Comparison of ENCODE assay signal across 7 cellular contexts in the genomic region with DNA sequence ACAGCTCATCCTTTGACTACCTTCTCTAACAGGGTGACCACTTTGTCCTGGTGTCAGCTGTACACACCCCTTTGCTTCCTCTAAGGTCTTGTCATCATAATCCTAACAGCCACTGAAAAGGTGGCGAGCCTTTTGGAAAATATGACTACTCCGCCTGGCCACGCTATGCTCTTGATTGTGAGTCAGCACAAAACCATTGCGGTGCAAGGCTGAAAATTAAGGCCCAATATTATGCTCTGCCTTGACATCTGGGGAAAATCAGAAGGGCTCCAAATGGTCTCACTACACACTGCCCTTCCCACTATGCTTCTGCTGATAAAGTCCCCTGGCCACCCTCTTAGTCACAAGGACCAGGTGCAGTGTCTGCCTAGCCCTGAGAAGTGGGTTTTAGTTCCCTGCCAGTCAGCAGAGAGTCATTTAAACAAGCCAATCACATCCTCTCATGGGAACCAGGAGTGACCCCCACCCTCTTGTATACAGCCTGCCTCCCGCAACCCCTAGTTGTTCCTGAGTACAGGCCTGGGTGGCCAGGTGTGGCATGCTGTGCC. TPM values are rescaled to one million over a fixed set of nuclear protein-coding genes. Genes with fewer than 3 reads are reported as not detected.
A peak's percentile ranks its signal among the peaks of the same experiment; 100 is the strongest.
DNase-seq lines count a peak whose midpoint lies in the region; ATAC-seq, FAIRE-seq and TF ChIP-seq lines count a peak whose summit lies in the region.

No MANE protein-coding gene starts in this region.

- H2BK5ac ChIP-seq in mesenchymal stem cell (ENCODE audit: low read depth, low read length, poor library complexity, severe bottlenecking), result no peak overlapping the region

- H3K9me3 Mint-ChIP-seq in activated T-helper 17 cell treated with anti-CD3 and anti-CD28 coated beads, Interleukin-2, amount 50 U/mL, for 72 hours, result no peaks in the 10 kb centered on the region

- no peaks in the 10 kb centered on the region for H3K27me3 Mint-ChIP-seq in activated T-helper 17 cell treated with anti-CD3 and anti-CD28 coated beads, Interleukin-2, amount 50 U/mL, for 72 hours

- no peak overlapping the region for H4K91ac ChIP-seq in mesenchymal stem cell (ENCODE audit: low read length)

- WGBS in mesenchymal stem cell, result 55% methylated on average over 5 of the region's 5 CpGs

- peak; percentile 86 for ATAC-seq in activated T-helper 17 cell treated with anti-CD3 and anti-CD28 coated beads, Interleukin-2, amount 50 U/mL, for 72 hours (replicated peaks)

- H2AK5ac ChIP-seq in mesenchymal stem cell (ENCODE audit: low read length, severe bottlenecking), result peak overlapping the region; percentile 12

- H3K4me3 ChIP-seq in mesenchymal stem cell (ENCODE audit: insufficient read depth in 1 of 2, low read depth in 1 of 2, low read length in 2 of 2), result no peak overlapping the region

- no peak overlapping the region for H3K4me2 ChIP-seq in mesenchymal stem cell (ENCODE audit: low read length, poor library complexity, severe bottlenecking)

- H3K23ac ChIP-seq in mesenchymal stem cell (ENCODE audit: low read length in 2 of 2), result no peak overlapping the region

- peak overlapping the region; percentile 40 for H3K27ac Mint-ChIP-seq in activated T-helper 17 cell treated with anti-CD3 and anti-CD28 coated beads, Interleukin-2, amount 50 U/mL, for 72 hours

- DNase-seq in GM12892 (ENCODE audit: insufficient read length) (no peak), HCEC 1CT (peak; percentile 41), mesenchymal stem cell (peak; percentile 77), ureter (ENCODE audit: low spot score) (no peak), T1000 (lab: John Stamatoyannopoulos, UW) (no peak), GF-D8 (lab: John Stamatoyannopoulos, UW) (no peak)

- H3K4ac ChIP-seq in mesenchymal stem cell (ENCODE audit: low read depth in 1 of 2, low read length in 2 of 2), result no peak overlapping the region

- TF ChIP-seq POLR2A in GM12892 (IDR thresholded peaks at IDR 0.05; ENCODE audit: low read depth, low read length), result no peak

- peak; percentile 69 for FAIRE-seq in GM12892 (lab: Jason Lieb, UNC)

- peaks cover 18% of the 10 kb centered on the region for H3K79me1 ChIP-seq in mesenchymal stem cell (replicated peaks; ENCODE audit: low read length, poor library complexity, severe bottlenecking)

- no peaks in the 10 kb centered on the region for H3K4me1 Mint-ChIP-seq in activated T-helper 17 cell treated with anti-CD3 and anti-CD28 coated beads, Interleukin-2, amount 50 U/mL, for 72 hours

- H2BK12ac ChIP-seq in mesenchymal stem cell (ENCODE audit: low read length in 2 of 2), result peak overlapping the region in 1 of 2 experiments; percentile 21

- H4K8ac ChIP-seq in mesenchymal stem cell (ENCODE audit: low read length), result no peak overlapping the region

- no peaks in the 10 kb centered on the region for H3K27me3 ChIP-seq in mesenchymal stem cell (ENCODE audit: control insufficient read depth in 1 of 2, insufficient read depth in 1 of 2, low read length in 2 of 2)

- no peak overlapping the region for H2BK15ac ChIP-seq in mesenchymal stem cell (ENCODE audit: low read depth, poor library complexity, severe bottlenecking)

- H2BK120ac ChIP-seq in mesenchymal stem cell (ENCODE audit: low read depth, low read length), result no peak overlapping the region

- no peak overlapping the region for H3K9ac ChIP-seq in mesenchymal stem cell (ENCODE audit: low read length)

- no peak overlapping the region for H2AFZ ChIP-seq in mesenchymal stem cell (ENCODE audit: low read depth, low read length)

- H3K27ac ChIP-seq in mesenchymal stem cell (ENCODE audit: low read length, poor library complexity, severe bottlenecking), result peak overlapping the region; percentile 25

- H3K36me3 Mint-ChIP-seq in activated T-helper 17 cell treated with anti-CD3 and anti-CD28 coated beads, Interleukin-2, amount 50 U/mL, for 72 hours (ENCODE audit: low read depth), result no peaks in the 10 kb centered on the region

- no peak overlapping the region for H3K4me3 Mint-ChIP-seq in activated T-helper 17 cell treated with anti-CD3 and anti-CD28 coated beads, Interleukin-2, amount 50 U/mL, for 72 hours

- H3K9me3 ChIP-seq in mesenchymal stem cell (ENCODE audit: control insufficient read depth, low read length), result no peaks in the 10 kb centered on the region

- H3K18ac ChIP-seq in mesenchymal stem cell (ENCODE audit: low read depth in 1 of 2, low read length in 2 of 2), result no peak overlapping the region

- peaks cover 17% of the 10 kb centered on the region for H3K4me1 ChIP-seq in mesenchymal stem cell (ENCODE audit: control insufficient read depth, insufficient read depth, low read depth, low read length)

- no peak overlapping the region for H3K14ac ChIP-seq in mesenchymal stem cell (ENCODE audit: low read length in 2 of 2)

- peaks cover 0 to 13% of the 10 kb centered on the region in 2 experiments for H3K36me3 ChIP-seq in mesenchymal stem cell (ENCODE audit: control insufficient read depth in 1 of 2, insufficient read depth in 2 of 2, low read depth in 1 of 2, low read length in 2 of 2)

RNA-seq across cellular contexts. Expression of a gene that starts 34.3 kb away (rescaled TPM):
- polyA plus RNA-seq in GM12892 (2012; ENCODE audit: missing spikeins), result 6.3 TPM
- 1 to 10 TPM; 1.4 to 2.6 TPM for total RNA-seq in activated T-helper 17 cell treated with anti-CD3 and anti-CD28 coated beads, Interleukin-2, amount 50 U/mL, for 72 hours
- 3.5 TPM for polyA plus RNA-seq in mesenchymal stem cell (2013, experiment 1 of 2)
- 3.6 TPM for polyA plus RNA-seq in mesenchymal stem cell (2013, experiment 2 of 2)
- total RNA-seq in ureter, result 14.9 TPM

RNA-seq across cellular contexts. Expression of a gene that starts 34.7 kb away (rescaled TPM):
- 58.4 TPM for polyA plus RNA-seq in GM12892 (2012; ENCODE audit: missing spikeins)
- 10 to 100 TPM; 42.9 to 49.3 TPM for total RNA-seq in activated T-helper 17 cell treated with anti-CD3 and anti-CD28 coated beads, Interleukin-2, amount 50 U/mL, for 72 hours
- polyA plus RNA-seq in mesenchymal stem cell (2013, experiment 1 of 2), result 67.5 TPM
- 66.4 TPM for polyA plus RNA-seq in mesenchymal stem cell (2013, experiment 2 of 2)
- 103 TPM for total RNA-seq in ureter

Comparison
In these comparisons a context has a peak if more than half of its experiments do, and no peak if none do; other contexts are left out.
1. DNase-seq: peak in HCEC 1CT (single experiment) and mesenchymal stem cell (single experiment); none in GM12892 (single experiment), ureter (single experiment), T1000 (single experiment) and GF-D8 (single experiment).